18 cellular contexts compared by ENCODE assay signal in genomic region chr3:190086191-190086590, GRCh38. TPM values are rescaled to one million over a fixed set of nuclear protein-coding genes. Genes with fewer than 3 reads are reported as not detected.
DNase-seq lines count a peak whose midpoint lies in the region; ATAC-seq, FAIRE-seq and TF ChIP-seq lines count a peak whose summit lies in the region.
"Had no signal": no experiment of that assay in that cellular context is flagged by ENCODE, and none has a peak within 500 bp of the region (broad histone marks: within the 10 kb centered on the region; RNA-seq: fewer than 3 reads in every experiment).

No MANE protein-coding gene starts in this region.

- H3K27ac Mint-ChIP-seq in activated CD8-positive, alpha-beta memory T cell treated with anti-CD3 and anti-CD28 coated beads, Interleukin-2, amount 10 ng/mL, durations not matched to agents 7 days and 5 days = no peak overlapping the region
- H3K27ac Mint-ChIP-seq: activated CD4-positive, alpha-beta T cell treated with anti-CD3 and anti-CD28 coated beads for 36 hours; activated naive CD8-positive, alpha-beta T cell treated with anti-CD3 and anti-CD28 coated beads for 36 hours; immature natural killer cell; mesothelial cell of epicardium; T-helper 1 cell treated with Interleukin-12 subunit alpha and Interleukin-12 subunit beta and Interleukin-4 antibody, amounts not matched to agents 30 μg/mL and 1 μg/mL, for 36 hours had no signal

- ATAC-seq in GM21526 (IDR thresholded peaks at IDR 0.05; ENCODE audit: low FRiP score, unreplicated experiment) (peak; percentile 80), HG03103 (IDR thresholded peaks at IDR 0.05; ENCODE audit: low read depth, unreplicated experiment) (peak; percentile 70)
- no peak for ATAC-seq in activated CD8-positive, alpha-beta memory T cell treated with anti-CD3 and anti-CD28 coated beads, Interleukin-2, amount 10 ng/mL, durations not matched to agents 7 days and 5 days
- ATAC-seq: activated CD4-positive, alpha-beta T cell treated with anti-CD3 and anti-CD28 coated beads for 36 hours; HepG2 had no signal

- no peaks in the 10 kb centered on the region for H3K9me3 ChIP-seq in H1 (ENCODE audit: insufficient read depth in 2 of 2, low read depth in 1 of 2, low read length in 1 of 2)
- H3K9me3 ChIP-seq: Caco-2, spleen had no signal

- H3K4me2 ChIP-seq in H1 (ENCODE audit: insufficient read depth in 1 of 2, low read depth in 2 of 2, low read length in 2 of 2) = peak overlapping the region in 1 of 2 experiments; percentile 40; a peak in 1 of 4 replicates

- H3K4ac ChIP-seq in H1 (replicated peaks; ENCODE audit: insufficient read length, low read depth, low read length) = no peak overlapping the region

- no peak overlapping the region for H2BK5ac ChIP-seq in H1 (ENCODE audit: low read depth, low read length)

- H2AK5ac ChIP-seq in H1 (ENCODE audit: low read depth, low read length) = no peak overlapping the region

- H3K14ac ChIP-seq in H1 (ENCODE audit: insufficient read length) = no peak overlapping the region

- no peaks in the 10 kb centered on the region for H3K79me1 ChIP-seq in H1 (ENCODE audit: low read depth, low read length)

- H3K4me1 Mint-ChIP-seq in activated CD8-positive, alpha-beta memory T cell treated with anti-CD3 and anti-CD28 coated beads, Interleukin-2, amount 10 ng/mL, durations not matched to agents 7 days and 5 days = peaks cover 2% of the 10 kb centered on the region
- H3K4me1 Mint-ChIP-seq: activated CD4-positive, alpha-beta T cell treated with anti-CD3 and anti-CD28 coated beads for 36 hours; activated naive CD8-positive, alpha-beta T cell treated with anti-CD3 and anti-CD28 coated beads for 36 hours; immature natural killer cell had no signal

- no peak for TF ChIP-seq POLR2A in H1 (IDR thresholded peaks at IDR 0.05; ENCODE audit: control extremely low read depth in 1 of 2, low read depth in 2 of 2, low read length in 2 of 2)

- no peak overlapping the region for H3K18ac ChIP-seq in H1 (ENCODE audit: extremely low read depth, low read length)

- no peak overlapping the region for H3K4me3 Mint-ChIP-seq in activated CD8-positive, alpha-beta memory T cell treated with anti-CD3 and anti-CD28 coated beads, Interleukin-2, amount 10 ng/mL, durations not matched to agents 7 days and 5 days
- H3K4me3 Mint-ChIP-seq: activated CD4-positive, alpha-beta T cell treated with anti-CD3 and anti-CD28 coated beads for 36 hours; activated naive CD8-positive, alpha-beta T cell treated with anti-CD3 and anti-CD28 coated beads for 36 hours; immature natural killer cell; mesothelial cell of epicardium; T-helper 1 cell treated with Interleukin-12 subunit alpha and Interleukin-12 subunit beta and Interleukin-4 antibody, amounts not matched to agents 30 μg/mL and 1 μg/mL, for 36 hours had no signal

- peak; percentile 93 for FAIRE-seq in H1 (lab: Jason Lieb, UNC)
- FAIRE-seq: HepG2 had no signal

- WGBS in H1 (ENCODE audit: extremely low coverage in 1 of 2, insufficient coverage in 1 of 2, insufficient read length in 1 of 2, insufficient replicate concordance in 2 of 2, low coverage in 1 of 2, low lambda C conversion rate in 2 of 2, missing lambda C conversion rate in 1 of 2), 2 experiments = 29% methylated on average over 2 of the region's 2 CpGs; no CpG with 5 or more reads in 1 of the 2 experiments

- H3K36me3 ChIP-seq in H1 (ENCODE audit: control insufficient read depth in 2 of 4, insufficient read depth in 4 of 4, low read length in 3 of 4) = no peaks in the 10 kb centered on the region
- H3K36me3 ChIP-seq: spleen had no signal

- peak in 1 of 2 experiments; percentile 16; a peak in 2 of 4 replicates for TF ChIP-seq RAD21 in H1 (IDR thresholded peaks at IDR 0.05 in 1 of 2, conservative IDR thresholded peaks at IDR 0.05 in 1 of 2; ENCODE audit: low read depth in 2 of 2, low read length in 2 of 2)

- peak; percentile 29 for DNase-seq in GM13976 (ENCODE audit: low spot score)
- peak in 1 of 2 experiments; percentile 36 for DNase-seq in H1 (ENCODE audit: low read depth in 1 of 2, low spot score in 2 of 2)
- DNase-seq in activated naive CD4-positive, alpha-beta T cell treated with anti-CD3 and anti-CD28 coated beads, Interleukin-2, amount 50 U/mL, for 16 hours = no peak
- DNase-seq in G401 (ENCODE audit: low spot score) = no peak
- no peak for DNase-seq in GM03348 (ENCODE audit: low spot score)
- DNase-seq in activated CD8-positive, alpha-beta memory T cell treated with anti-CD3 and anti-CD28 coated beads, Interleukin-2, amount 10 ng/mL, durations not matched to agents 7 days and 5 days = no peak
- DNase-seq: activated CD4-positive, alpha-beta T cell treated with anti-CD3 and anti-CD28 coated beads for 36 hours; activated naive CD8-positive, alpha-beta T cell treated with anti-CD3 and anti-CD28 coated beads for 36 hours; Caco-2; foreskin fibroblast; immature natural killer cell; occipital lobe; spleen had no signal

- no peak overlapping the region for H2BK15ac ChIP-seq in H1 (ENCODE audit: low read length)

- peaks cover 0 to 2% of the 10 kb centered on the region in 2 experiments for H4K20me1 ChIP-seq in H1 (replicated peaks in 1 of 2; ENCODE audit: control insufficient read depth in 1 of 2, insufficient read depth in 2 of 2, low read length in 2 of 2)

- no peak overlapping the region for H4K8ac ChIP-seq in H1 (ENCODE audit: extremely low read depth, insufficient read depth, low read length)

- H3K23ac ChIP-seq in H1 (ENCODE audit: insufficient read length) = no peak overlapping the region

- CTCF ChIA-PET in H1 (lab: Charles Lee; ENCODE audit: partially characterized antibody) = interaction anchor here (0.7 to 1.7 kb wide), 4 partner anchors 9 to 116 kb away, joined by 3 to 5 read pairs (median 4); no protein-coding TSS in a partner anchor
- CTCF ChIA-PET in activated CD8-positive, alpha-beta memory T cell treated with anti-CD3 and anti-CD28 coated beads, Interleukin-2, amount 10 ng/mL, durations not matched to agents 7 days and 5 days (lab: Charles Lee) = no interaction called here

- peaks cover 4% of the 10 kb centered on the region for H3K27me3 Mint-ChIP-seq in activated CD8-positive, alpha-beta memory T cell treated with anti-CD3 and anti-CD28 coated beads, Interleukin-2, amount 10 ng/mL, durations not matched to agents 7 days and 5 days

- no peaks in the 10 kb centered on the region for H3K36me3 Mint-ChIP-seq in activated CD8-positive, alpha-beta memory T cell treated with anti-CD3 and anti-CD28 coated beads, Interleukin-2, amount 10 ng/mL, durations not matched to agents 7 days and 5 days
- H3K36me3 Mint-ChIP-seq: activated naive CD8-positive, alpha-beta T cell treated with anti-CD3 and anti-CD28 coated beads for 36 hours; immature natural killer cell; mesothelial cell of epicardium had no signal

- no peak overlapping the region for H3K56ac ChIP-seq in H1 (replicated peaks; ENCODE audit: insufficient read length, low read depth, low read length)

- no peak overlapping the region for H4K91ac ChIP-seq in H1 (replicated peaks; ENCODE audit: insufficient read length, low read length)

- H3K79me2 ChIP-seq in H1 (ENCODE audit: control insufficient read depth in 1 of 2, insufficient read depth in 2 of 2, low read length in 2 of 2) = peaks cover 0 to 50% of the 10 kb centered on the region in 2 experiments; a peak in 2 of 4 replicates

- H4K5ac ChIP-seq in H1 (ENCODE audit: insufficient read length, low read depth, low read length) = no peak overlapping the region

- H2BK20ac ChIP-seq in H1 (ENCODE audit: low read length) = no peak overlapping the region

- TF ChIP-seq EP300 in H1 (IDR thresholded peaks at IDR 0.05; ENCODE audit: borderline replicate concordance in 1 of 2, low read depth in 2 of 2, low read length in 2 of 2) = peak in 1 of 2 experiments; percentile 91; a peak in 1 of 3 replicates

- no peak for TF ChIP-seq CTCF in GM13976 (IDR thresholded peaks at IDR 0.05; ENCODE audit: borderline replicate concordance, control extremely low read depth, extremely low read depth, insufficient read depth, missing control alignments)
- TF ChIP-seq CTCF in H1 (IDR thresholded peaks at IDR 0.05; ENCODE audit: control extremely low read depth in 1 of 3, insufficient read depth in 1 of 3, low read depth in 1 of 3, low read length in 3 of 3) = no peak

- H3K27ac ChIP-seq in H1 (ENCODE audit: low read depth, low read length) = no peak overlapping the region
- H3K27ac ChIP-seq: spleen had no signal

- no peak overlapping the region for H2BK12ac ChIP-seq in H1 (ENCODE audit: low read depth, low read length)

- H3K4me1 ChIP-seq in H1 (replicated peaks in 1 of 4; ENCODE audit: control insufficient read depth in 3 of 4, insufficient read depth in 4 of 4, low read length in 3 of 4) = peaks cover 2 to 9% (median 5%) of the 10 kb centered on the region in 4 experiments; a peak in 4 of 7 replicates
- H3K4me1 ChIP-seq: Caco-2 had no signal

- no peak overlapping the region for H2AFZ ChIP-seq in H1 (ENCODE audit: low read length)

- H2BK120ac ChIP-seq in H1 (replicated peaks; ENCODE audit: low read depth, low read length) = no peak overlapping the region

- in situ Hi-C loops in GM13976 (cut with MboI; ENCODE audit: low sequenced_read_pairs, unreplicated experiment) (no loop called here), G401 (cut with HindIII; ENCODE audit: low sequenced_read_pairs) (loop anchor here (25.0 kb wide), 1 partner anchor 124 kb away; no protein-coding TSS in a partner anchor)

- H3K27me3 ChIP-seq in H1 (replicated peaks in 1 of 4; ENCODE audit: control insufficient read depth in 3 of 4, extremely low read depth in 1 of 4, insufficient read depth in 3 of 4, low read length in 3 of 4) = no peaks in the 10 kb centered on the region
- H3K27me3 ChIP-seq: spleen had no signal

- POLR2A ChIA-PET in H1 (lab: Charles Lee; ENCODE audit: partially characterized antibody) = interaction anchor here (0.8 to 1.2 kb wide), 3 partner anchors 13 to 35 kb away, joined by 3 read pairs; no protein-coding TSS in a partner anchor

- H3K9ac ChIP-seq in H1 (replicated peaks in 1 of 4; ENCODE audit: extremely low read depth in 1 of 4, low read depth in 3 of 4, low read length in 3 of 4) = no peak overlapping the region

- no peaks in the 10 kb centered on the region for H3K23me2 ChIP-seq in H1 (ENCODE audit: low read depth, low read length)

- no peaks in the 10 kb centered on the region for H3K9me3 Mint-ChIP-seq in activated CD8-positive, alpha-beta memory T cell treated with anti-CD3 and anti-CD28 coated beads, Interleukin-2, amount 10 ng/mL, durations not matched to agents 7 days and 5 days (ENCODE audit: low read depth)
- H3K9me3 Mint-ChIP-seq: activated naive CD8-positive, alpha-beta T cell treated with anti-CD3 and anti-CD28 coated beads for 36 hours; mesothelial cell of epicardium; T-helper 1 cell treated with Interleukin-12 subunit alpha and Interleukin-12 subunit beta and Interleukin-4 antibody, amounts not matched to agents 30 μg/mL and 1 μg/mL, for 36 hours had no signal

- H3K4me3 ChIP-seq in H1 (ENCODE audit: extremely low read depth in 1 of 4, insufficient read depth in 2 of 4, low read depth in 3 of 4, low read length in 4 of 4) = no peak overlapping the region; a peak in 1 of 8 replicates
- H3K4me3 ChIP-seq: spleen had no signal

RNA-seq across cellular contexts. Expression of gene P3H2, which starts 34.5 kb away (rescaled TPM):
- total RNA-seq in H1 (2021; fragmentation: NEBNext Ultra II Directional; extraction: Animal tissue kit (Norgen Biotek cat#: 25700)) = 40.5 and 48.6 TPM in 2 replicates
- 31.1 and 60.4 TPM in 2 replicates for polyA plus RNA-seq in H1 (2011; rRNA removed)
- polyA plus RNA-seq in H1 (2011; cell fraction: cytosol; rRNA removed) = 41.2 TPM
- 23.9 TPM for polyA plus RNA-seq in H1 (2011; cell fraction: nucleus; rRNA removed)
- 56.4 to 73.6 TPM (median 61.0 TPM) in 4 replicates for polyA plus RNA-seq in H1 (2012, experiment 1 of 2)
- 20.1 TPM for polyA plus RNA-seq in H1 (2012, experiment 2 of 2)
- polyA plus RNA-seq in H1 (2013, experiment 1 of 2) = 29.6 TPM
- 29.3 TPM for polyA plus RNA-seq in H1 (2013, experiment 2 of 2)
- polyA minus RNA-seq in H1 (2011; rRNA and poly(A)+ RNA removed) = 48.5 and 64.9 TPM in 2 replicates
- 31.2 TPM for polyA minus RNA-seq in H1 (2011; cell fraction: cytosol; rRNA and poly(A)+ RNA removed)
- polyA minus RNA-seq in H1 (2011; cell fraction: nucleus; rRNA and poly(A)+ RNA removed) = 73.6 TPM
- 56.7 and 102 TPM in 2 replicates for total RNA-seq in G401 (2014; rRNA removed; shearing (Covaris generic))
- not detected for total RNA-seq in activated CD8-positive, alpha-beta memory T cell treated with anti-CD3 and anti-CD28 coated beads, Interleukin-2, amount 10 ng/mL, durations not matched to agents 7 days and 5 days
- total RNA-seq: activated CD4-positive, alpha-beta T cell treated with anti-CD3 and anti-CD28 coated beads for 36 hours; activated naive CD8-positive, alpha-beta T cell treated with anti-CD3 and anti-CD28 coated beads for 36 hours; HepG2 had no signal
- polyA plus RNA-seq: HepG2 had no signal

Comparison
In these comparisons a context has a peak if more than half of its experiments do, and no peak if none do; other contexts are left out.
1. RNA of gene P3H2, which starts 34.5 kb away (total RNA-seq): 56.7 to 102 TPM in G401 and 40.5 to 48.6 TPM in H1; not detected in activated CD8-positive, alpha-beta memory T cell treated with anti-CD3 and anti-CD28 coated beads, Interleukin-2, amount 10 ng/mL, durations not matched to agents 7 days and 5 days; every median in the first group is over 10 times any median in the second.